In genomic region chr9:14868772-14869583, GRCh38 we compare ENCODE assay signal across 25 cellular contexts. TPM values are rescaled to one million over a fixed set of nuclear protein-coding genes. Genes with fewer than 3 reads are reported as not detected.
DNase-seq lines count a peak whose midpoint lies in the region; ATAC-seq and TF ChIP-seq lines count a peak whose summit lies in the region.
"Had no signal": no experiment of that assay in that cellular context is flagged by ENCODE, and none has a peak within 500 bp of the region (broad histone marks: within the 10 kb centered on the region; RNA-seq: fewer than 3 reads in every experiment).

No MANE protein-coding gene starts in this region.

- peak overlapping the region; percentile 56 for H3K27ac ChIP-seq in SJCRH30
- H3K27ac ChIP-seq: BLaER1, epithelial cell of prostate, psoas muscle had no signal

- no peak for ATAC-seq in HG03280 (IDR thresholded peaks at IDR 0.05; ENCODE audit: unreplicated experiment)
- no peak for ATAC-seq in HG03457 (IDR thresholded peaks at IDR 0.05; ENCODE audit: unreplicated experiment)
- no peak for ATAC-seq in GM19035 (IDR thresholded peaks at IDR 0.05; ENCODE audit: unreplicated experiment)
- ATAC-seq: activated naive CD4-positive, alpha-beta T cell treated with anti-CD3 and anti-CD28 coated beads, Interleukin-2, amount 50 U/mL, for 72 hours; activated T-helper 17 cell treated with anti-CD3 and anti-CD28 coated beads, Interleukin-2, amount 50 U/mL, for 72 hours; left cardiac atrium; natural killer cell treated with Interleukin-12 subunit alpha and Interleukin-12 subunit beta and Interleukin-15 and Interleukin-18, amount 100 ng/mL, for 72 hours; psoas muscle had no signal

- H3K4me3 ChIP-seq in SJCRH30, result peak overlapping the region; percentile 51
- H3K4me3 ChIP-seq: BLaER1, heart left ventricle, psoas muscle had no signal

- CTCF ChIA-PET in HEK293T (lab: Yijun Ruan, JAX), result interaction anchor here (0.8 kb wide), 1 partner anchor 39 kb away, joined by 3 read pairs; no protein-coding TSS in a partner anchor

- H3K4me1 ChIP-seq in SJCRH30, result peaks cover 23% of the 10 kb centered on the region
- H3K4me1 ChIP-seq: BLaER1, heart left ventricle, psoas muscle had no signal

- POLR2A ChIA-PET in HEK293T (lab: Yijun Ruan, JAX), result no interaction called here

- H3K9me3 ChIP-seq in SJCRH30 (replicated peaks), result no peaks in the 10 kb centered on the region; the same call in 1 of the 2 replicates
- H3K9me3 ChIP-seq: BLaER1, psoas muscle had no signal

- no peaks in the 10 kb centered on the region for H3K36me3 ChIP-seq in SJCRH30
- H3K36me3 ChIP-seq: BLaER1, heart left ventricle had no signal

- H3K27me3 ChIP-seq in SJCRH30, result no peaks in the 10 kb centered on the region
- H3K27me3 ChIP-seq: BLaER1, heart left ventricle had no signal

- DNase-seq in HEK293T (ENCODE audit: extremely low spot score) (peak; percentile 17), SJCRH30 (peak; percentile 72 to 83), lung microvascular endothelial cell (ENCODE audit: low read depth in 2 of 2) (peak; percentile 10 to 27), retina (peak; percentile 38), NCI-H187 (lab: John Stamatoyannopoulos, UW) (no peak)
- DNase-seq: ACHN; activated CD4-positive, alpha-beta T cell treated with anti-CD3 and anti-CD28 coated beads, Interleukin-2, amount 50 U/mL, for 1 hour; aorta; caudate nucleus; EL; heart left ventricle; left cardiac atrium; NCI-H1436; NCI-H526 treated with DMSO at 0.1 percent for 48 hours; OCI-M1; psoas muscle; SHP77 treated with DMSO at 0.1 percent for 48 hours had no signal

TF ChIP-seq in HEK293T, 16 proteins besides CTCF, POLR2A, EP300 and RAD21:
- TF ChIP-seq ELF4 (IDR thresholded peaks at IDR 0.05) (no peak), NFRKB (IDR thresholded peaks at IDR 0.05) (no peak), PKNOX1 (IDR thresholded peaks at IDR 0.05) (peak; percentile 46)
TF ChIP-seq in HEK293T: peak in this region for 1.

RNA-seq across cellular contexts. Expression of gene FREM1, which starts 41.2 kb away (rescaled TPM):
- total RNA-seq in SJCRH30 (2014; rRNA removed; shearing (Covaris generic)), result 10.4 and 12.4 TPM in 2 replicates
- total RNA-seq in lung microvascular endothelial cell, result not detected in 2 replicates
- total RNA-seq: natural killer cell treated with Interleukin-12 subunit alpha and Interleukin-12 subunit beta and Interleukin-15 and Interleukin-18, amount 100 ng/mL, for 72 hours had no signal

Comparison
In these comparisons a context has a peak if more than half of its experiments do, and no peak if none do; other contexts are left out.
1. DNase-seq: peak in HEK293T (single experiment), SJCRH30 (2 of 2), lung microvascular endothelial cell (2 of 2) and retina (single experiment); none in NCI-H187 (0 of 2).
2. RNA of gene FREM1, which starts 41.2 kb away (total RNA-seq): 10.4 to 12.4 TPM in SJCRH30; not detected in lung microvascular endothelial cell; every median in the first group is over 10 times any median in the second.